ENCODE assay signal across 1 cellular context in genomic region chr11:47215366-47215925, GRCh38.
TF ChIP-seq lines count a peak whose summit lies in the region.

No MANE protein-coding gene starts in this region.

TF ChIP-seq in K562, 482 proteins besides CTCF, POLR2A, EP300 and RAD21 (continued from another document):
- TF ChIP-seq UBTF (IDR thresholded peaks at IDR 0.05; ENCODE audit: borderline replicate concordance in 1 of 2, low read depth in 2 of 2, low read length in 2 of 2) (0 out of 4 replicates have a peak, but pooled peaks of 1 of the 2 experiments have one; percentile 7), AFF4 (CRISPR knock-in tag; IDR thresholded peaks at IDR 0.05) (peak; percentile 75; the same call in 1 of the 2 replicates), ZBTB17 (CRISPR knock-in tag; IDR thresholded peaks at IDR 0.05) (0 out of 2 replicates have a peak, but pooled peaks have one; percentile 4), NUFIP1 (IDR thresholded peaks at IDR 0.05; ENCODE audit: partially characterized antibody) (no peak), SAP30 (IDR thresholded peaks at IDR 0.05; ENCODE audit: borderline replicate concordance, insufficient read depth, low read depth, low read length, poor library complexity, severe bottlenecking) (peak; percentile 24), ATF1 (CRISPR knock-in tag; IDR thresholded peaks at IDR 0.05) (no peak), ATF1 (tag; IDR thresholded peaks at IDR 0.05) (0 out of 2 replicates have a peak, but pooled peaks have one; percentile 4), RBBP5 (IDR thresholded peaks at IDR 0.05; ENCODE audit: borderline replicate concordance, insufficient read depth, low read length, poor library complexity, severe bottlenecking) (peak; percentile 78), CEBPG (CRISPR knock-in tag; IDR thresholded peaks at IDR 0.05) (0 out of 2 replicates have a peak, but pooled peaks have one; percentile 25), CEBPG (tag; conservative IDR thresholded peaks at IDR 0.05 in 1 of 2, IDR thresholded peaks at IDR 0.05 in 1 of 2) (no peak)
